In genomic region chr5:142012792-142013388, GRCh38 we compare ENCODE assay signal across 8 cellular contexts. TPM values are rescaled to one million over a fixed set of nuclear protein-coding genes. Genes with fewer than 3 reads are reported as not detected.
DNase-seq lines count a peak whose midpoint lies in the region; ATAC-seq and TF ChIP-seq lines count a peak whose summit lies in the region.

GNPDA1 (minus strand) TSS chr5:142013027; CDS start chr5:142012035, 992 bp downstream.

- H3K27me3 Mint-ChIP-seq in activated CD8-positive, alpha-beta T cell treated with anti-CD3 and anti-CD28 coated beads for 36 hours = no peaks in the 10 kb centered on the region

- H3K9me3 Mint-ChIP-seq in activated CD8-positive, alpha-beta T cell treated with anti-CD3 and anti-CD28 coated beads for 36 hours = no peaks in the 10 kb centered on the region

- H3K27ac ChIP-seq in 22Rv1 = peak within 1 kb of the TSS; percentile 64

- peaks cover 80% of the 10 kb centered on the region for H3K4me1 Mint-ChIP-seq in activated CD8-positive, alpha-beta T cell treated with anti-CD3 and anti-CD28 coated beads for 36 hours (ENCODE audit: low read depth)

- intact Hi-C loops in activated CD8-positive, alpha-beta T cell treated with anti-CD3 and anti-CD28 coated beads for 36 hours (cut with micrococcal nuclease) = loop anchor here (1.0 kb wide), 1 partner anchor 128 kb away; no protein-coding TSS in a partner anchor

- peak; percentile 58 for ATAC-seq in GM18511 (IDR thresholded peaks at IDR 0.05; ENCODE audit: unreplicated experiment)
- peak; percentile 54 for ATAC-seq in HG03025 (IDR thresholded peaks at IDR 0.05; ENCODE audit: low FRiP score, unreplicated experiment)
- peak; percentile 9 for ATAC-seq in activated CD8-positive, alpha-beta T cell treated with anti-CD3 and anti-CD28 coated beads for 36 hours

- CTCF ChIA-PET in activated CD8-positive, alpha-beta T cell treated with anti-CD3 and anti-CD28 coated beads for 36 hours (lab: Charles Lee) = interaction anchor here (1.0 to 37.7 kb wide), 18 partner anchors 11 to 396 kb away, joined by 3 to 592 read pairs (median 10); partner anchors contain the start of gene RNF14

- peak; percentile 11 for TF ChIP-seq CTCF in 22Rv1 (IDR thresholded peaks at IDR 0.05)
- TF ChIP-seq CTCF in activated CD8-positive, alpha-beta T cell treated with anti-CD3 and anti-CD28 coated beads for 36 hours (IDR thresholded peaks at IDR 0.05) = no peak

- POLR2A ChIA-PET in activated CD8-positive, alpha-beta T cell treated with anti-CD3 and anti-CD28 coated beads for 36 hours (lab: Charles Lee) = interaction anchor here (1.2 to 12.5 kb wide), 8 partner anchors 8 to 132 kb away, joined by 3 to 129 read pairs (median 6); partner anchors contain the start of gene NDFIP1

- peaks cover 36% of the 10 kb centered on the region for H3K36me3 Mint-ChIP-seq in activated CD8-positive, alpha-beta T cell treated with anti-CD3 and anti-CD28 coated beads for 36 hours (ENCODE audit: low read depth)

- H3K27ac Mint-ChIP-seq in activated CD8-positive, alpha-beta T cell treated with anti-CD3 and anti-CD28 coated beads for 36 hours = peak within 1 kb of the TSS; percentile 99

- DNase-seq in NCI-H748 (lab: John Stamatoyannopoulos, UW; ENCODE audit: unreplicated experiment) (peak; percentile 80), lung microvascular endothelial cell (ENCODE audit: low read depth in 2 of 2) (peak; percentile 79 to 83)
- DNase-seq in activated CD8-positive, alpha-beta T cell treated with anti-CD3 and anti-CD28 coated beads for 36 hours = peak; percentile 74
- DNase-seq in effector CD8-positive, alpha-beta T cell (lab: John Stamatoyannopoulos, UW) = peak; percentile 42
- peak; percentile 42 for DNase-seq in stimulated activated CD8-positive, alpha-beta memory T cell treated with anti-CD3 and anti-CD28 coated beads, Interleukin-12 subunit alpha, Interleukin-12 subunit beta, amount 100 ng/mL, for 24 hours (ENCODE audit: extremely low read depth)

- peak within 1 kb of the TSS; percentile 89 for H3K4me3 Mint-ChIP-seq in activated CD8-positive, alpha-beta T cell treated with anti-CD3 and anti-CD28 coated beads for 36 hours

RNA-seq across cellular contexts. Expression of gene GNPDA1, which starts in this region (rescaled TPM):
- 10 to 100 TPM; 82.4 to 88.3 TPM for total RNA-seq in activated CD8-positive, alpha-beta T cell treated with anti-CD3 and anti-CD28 coated beads for 36 hours
- total RNA-seq in lung microvascular endothelial cell = 22.6 and 27.7 TPM in 2 replicates

Comparison
In these comparisons a context has a peak if more than half of its experiments do, and no peak if none do; other contexts are left out.
1. Peak in every context shown above with its lines: DNase-seq, ATAC-seq and H3K27ac ChIP-seq.